Comparison of ENCODE assay signal across 8 cellular contexts in genomic region chr17:60421273-60422161, GRCh38. TPM values are rescaled to one million over a fixed set of nuclear protein-coding genes. Genes with fewer than 3 reads are reported as not detected.
DNase-seq lines count a peak whose midpoint lies in the region; ATAC-seq, FAIRE-seq and TF ChIP-seq lines count a peak whose summit lies in the region.

No MANE protein-coding gene starts in this region.

- no peaks in the 10 kb centered on the region for H4K20me1 ChIP-seq in OCI-LY3 (ENCODE audit: insufficient read depth, low read length)

- H3K4me1 ChIP-seq in A549 (peaks cover 3% of the 10 kb centered on the region; the same call in 1 of the 3 replicates), OCI-LY3 (ENCODE audit: low read length) (peaks cover 14% of the 10 kb centered on the region)

- no peak for TF ChIP-seq EP300 in A549 (IDR thresholded peaks at IDR 0.05)

- H3K9ac ChIP-seq in OCI-LY3 (ENCODE audit: low read length) = peak overlapping the region; percentile 75

- H2AFZ ChIP-seq in OCI-LY3 (ENCODE audit: low read depth, low read length) = peak overlapping the region; percentile 98

- H3K27me3 Mint-ChIP-seq in activated T-helper 2 cell treated with anti-CD3 and anti-CD28 coated beads, Interferon-gamma antibody, Interleukin-2, Interleukin-4, amounts not matched to agents 10 μg/mL and 5 μg/mL and 100 μg/mL, durations not matched to agents 14 hours and 24 hours and 36 hours (ENCODE audit: low read depth) = peaks cover 2% of the 10 kb centered on the region
- H3K27me3 Mint-ChIP-seq in nephron progenitor cell (ENCODE audit: low read depth, poor library complexity) = peaks cover 20% of the 10 kb centered on the region

- POLR2A ChIA-PET in A549 (lab: Yijun Ruan, JAX) = no interaction called here

- H3K4me2 ChIP-seq in A549 = peak overlapping the region; percentile 69
- H3K4me2 ChIP-seq in OCI-LY3 (ENCODE audit: low read length) = peak overlapping the region; percentile 96

- H3K9me3 ChIP-seq in A549 (no peaks in the 10 kb centered on the region), OCI-LY3 (ENCODE audit: insufficient read depth, low read length) (no peaks in the 10 kb centered on the region)

- H3K4me3 Mint-ChIP-seq in activated T-helper 2 cell treated with anti-CD3 and anti-CD28 coated beads, Interferon-gamma antibody, Interleukin-2, Interleukin-4, amounts not matched to agents 10 μg/mL and 5 μg/mL and 100 μg/mL, durations not matched to agents 14 hours and 24 hours and 36 hours (ENCODE audit: low read depth) = peak overlapping the region; percentile 79
- peak overlapping the region; percentile 83 for H3K4me3 Mint-ChIP-seq in nephron progenitor cell

- TF ChIP-seq CTCF in A549 (IDR thresholded peaks at IDR 0.05) (peak; percentile 100), OCI-LY3 (IDR thresholded peaks at IDR 0.05; ENCODE audit: low read depth, low read length) (peak; percentile 99), fibroblast of the aortic adventitia (IDR thresholded peaks at IDR 0.05; ENCODE audit: insufficient read depth, low read length) (peak; percentile 87), nephron progenitor cell (IDR thresholded peaks at IDR 0.05) (peak; percentile 97)

- WGBS in A549 (ENCODE audit: missing lambda C conversion rate) = 33% methylated on average over 38 of the region's 66 CpGs

- peak overlapping the region; percentile 76 to 87 for H3K27ac ChIP-seq in A549
- H3K27ac ChIP-seq in OCI-LY3 (ENCODE audit: low read length) = peak overlapping the region; percentile 52

- H3K27me3 ChIP-seq in OCI-LY3 (ENCODE audit: low read depth, low read length) = no peaks in the 10 kb centered on the region

- no peaks in the 10 kb centered on the region for H3K36me3 ChIP-seq in OCI-LY3 (replicated peaks; ENCODE audit: low read depth, low read length)

- FAIRE-seq in A549 (lab: Jason Lieb, UNC) = no peak

- H3K4me3 ChIP-seq in A549 = peak overlapping the region; percentile 44
- peak overlapping the region; percentile 89 for H3K4me3 ChIP-seq in OCI-LY3 (ENCODE audit: low read length)
- peak overlapping the region; percentile 58 for H3K4me3 ChIP-seq in fibroblast of the aortic adventitia (ENCODE audit: low read depth, low read length)

- DNase-seq in A549 (ENCODE audit: low read depth in 1 of 2, low spot score in 1 of 2) (peak; percentile 81 to 91), fibroblast of the aortic adventitia (ENCODE audit: low read depth) (peak; percentile 48), nephron progenitor cell (peak; percentile 78)
- peak; percentile 60 for DNase-seq in activated T-helper 2 cell treated with anti-CD3 and anti-CD28 coated beads, Interferon-gamma antibody, Interleukin-2, Interleukin-4, amounts not matched to agents 10 μg/mL and 5 μg/mL and 100 μg/mL, durations not matched to agents 14 hours and 24 hours and 36 hours (ENCODE audit: low spot score)
- DNase-seq in stimulated activated naive CD4-positive, alpha-beta T cell treated with Interleukin-2 at 50 U/mL for 16 hours (lab: John Stamatoyannopoulos, UW) = peak; percentile 74

- intact Hi-C loops in activated T-helper 2 cell treated with anti-CD3 and anti-CD28 coated beads, Interferon-gamma antibody, Interleukin-2, Interleukin-4, amounts not matched to agents 10 μg/mL and 5 μg/mL and 100 μg/mL, durations not matched to agents 14 hours and 24 hours and 36 hours (cut with micrococcal nuclease) = no loop called here

- H3K9me3 Mint-ChIP-seq in activated T-helper 2 cell treated with anti-CD3 and anti-CD28 coated beads, Interferon-gamma antibody, Interleukin-2, Interleukin-4, amounts not matched to agents 10 μg/mL and 5 μg/mL and 100 μg/mL, durations not matched to agents 14 hours and 24 hours and 36 hours = no peaks in the 10 kb centered on the region
- peaks cover 3% of the 10 kb centered on the region for H3K9me3 Mint-ChIP-seq in nephron progenitor cell

- H3K27ac Mint-ChIP-seq in activated T-helper 2 cell treated with anti-CD3 and anti-CD28 coated beads, Interferon-gamma antibody, Interleukin-2, Interleukin-4, amounts not matched to agents 10 μg/mL and 5 μg/mL and 100 μg/mL, durations not matched to agents 14 hours and 24 hours and 36 hours = peak overlapping the region; percentile 68
- H3K27ac Mint-ChIP-seq in nephron progenitor cell = no peak overlapping the region

- H3K79me2 ChIP-seq in OCI-LY3 (ENCODE audit: low read length) = no peaks in the 10 kb centered on the region

- H3K36me3 Mint-ChIP-seq in activated T-helper 2 cell treated with anti-CD3 and anti-CD28 coated beads, Interferon-gamma antibody, Interleukin-2, Interleukin-4, amounts not matched to agents 10 μg/mL and 5 μg/mL and 100 μg/mL, durations not matched to agents 14 hours and 24 hours and 36 hours (ENCODE audit: low read depth) = no peaks in the 10 kb centered on the region
- H3K36me3 Mint-ChIP-seq in nephron progenitor cell (ENCODE audit: low read depth) = no peaks in the 10 kb centered on the region

- CTCF ChIA-PET in A549 (lab: Yijun Ruan, JAX) = interaction anchor here (0.6 to 4.1 kb wide), 50 partner anchors 9 to 294 kb away, joined by 3 to 60 read pairs (median 3); partner anchors contain the start of genes CA4 and USP32

- H3K4me1 Mint-ChIP-seq in activated T-helper 2 cell treated with anti-CD3 and anti-CD28 coated beads, Interferon-gamma antibody, Interleukin-2, Interleukin-4, amounts not matched to agents 10 μg/mL and 5 μg/mL and 100 μg/mL, durations not matched to agents 14 hours and 24 hours and 36 hours (ENCODE audit: low read depth) = peaks cover 5% of the 10 kb centered on the region
- peaks cover 14% of the 10 kb centered on the region for H3K4me1 Mint-ChIP-seq in nephron progenitor cell

- peak; percentile 66 to 89 for TF ChIP-seq RAD21 in A549 (conservative IDR thresholded peaks at IDR 0.05 in 1 of 2, IDR thresholded peaks at IDR 0.05 in 1 of 2)

- TF ChIP-seq POLR2A in A549 (IDR thresholded peaks at IDR 0.05; ENCODE audit: low read length) = peak; percentile 23; the same call in 1 of the 2 replicates

- peak; percentile 97 to 99 for ATAC-seq in A549
- ATAC-seq in GM18858 (IDR thresholded peaks at IDR 0.05; ENCODE audit: unreplicated experiment) = peak; percentile 70
- ATAC-seq in HG03097 (IDR thresholded peaks at IDR 0.05; ENCODE audit: low FRiP score, unreplicated experiment) = peak; percentile 84

TF ChIP-seq in A549, 52 proteins besides CTCF, POLR2A, EP300 and RAD21 (continues in another document):
- TF ChIP-seq ZC3H11A (IDR thresholded peaks at IDR 0.05) (no peak), E2F6 (IDR thresholded peaks at IDR 0.05; ENCODE audit: borderline replicate concordance, low read depth) (peak; percentile 85), USF2 (IDR thresholded peaks at IDR 0.05) (no peak), CEBPB (IDR thresholded peaks at IDR 0.05) (no peak), ESRRA (IDR thresholded peaks at IDR 0.05; ENCODE audit: borderline replicate concordance, low read length) (no peak), FOSL2 (IDR thresholded peaks at IDR 0.05) (no peak), FOSL2 (CRISPR knock-in tag; IDR thresholded peaks at IDR 0.05) (no peak), HOXB5 (CRISPR knock-in tag; IDR thresholded peaks at IDR 0.05) (0 out of 2 replicates have a peak, but pooled peaks have one; percentile 32), KDM5A (IDR thresholded peaks at IDR 0.05) (peak; percentile 87), RFX5 (IDR thresholded peaks at IDR 0.05) (peak; percentile 29; the same call in 1 of the 2 replicates)
- TF ChIP-seq, protein P1, sequence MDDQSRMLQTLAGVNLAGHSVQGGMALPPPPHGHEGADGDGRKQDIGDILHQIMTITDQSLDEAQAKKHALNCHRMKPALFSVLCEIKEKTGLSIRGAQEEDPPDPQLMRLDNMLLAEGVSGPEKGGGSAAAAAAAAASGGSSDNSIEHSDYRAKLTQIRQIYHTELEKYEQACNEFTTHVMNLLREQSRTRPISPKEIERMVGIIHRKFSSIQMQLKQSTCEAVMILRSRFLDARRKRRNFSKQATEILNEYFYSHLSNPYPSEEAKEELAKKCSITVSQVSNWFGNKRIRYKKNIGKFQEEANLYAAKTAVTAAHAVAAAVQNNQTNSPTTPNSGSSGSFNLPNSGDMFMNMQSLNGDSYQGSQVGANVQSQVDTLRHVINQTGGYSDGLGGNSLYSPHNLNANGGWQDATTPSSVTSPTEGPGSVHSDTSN (IDR thresholded peaks at IDR 0.05) = no peak

RNA-seq across cellular contexts. Expression of gene CHCT1, which starts 0.8 kb away (rescaled TPM):
- polyA plus RNA-seq in A549 (2011; rRNA removed) (0.10 and 0.26 TPM in 2 replicates), A549 (2017; fragmentation: RNase III; extraction: RNeasy Plus Mini Kit Qiagen cat#74134 plus additional on column Dnase treatment) (0.10 TPM in 1 of 3 replicates, not detected in the others)
- polyA plus RNA-seq in A549 (2012; cell fraction: cytosol; rRNA removed) = 0.04 TPM in 1 of 2 replicates, not detected in the other
- not detected in 2 replicates for polyA plus RNA-seq in A549 (2012; cell fraction: nucleus; rRNA removed)
- polyA minus RNA-seq in A549 (2011; rRNA and poly(A)+ RNA removed) = not detected in 2 replicates
- 0.43 and 0.55 TPM in 2 replicates for total RNA-seq in activated T-helper 2 cell treated with anti-CD3 and anti-CD28 coated beads, Interferon-gamma antibody, Interleukin-2, Interleukin-4, amounts not matched to agents 10 μg/mL and 5 μg/mL and 100 μg/mL, durations not matched to agents 14 hours and 24 hours and 36 hours
- not detected in 2 replicates for total RNA-seq in fibroblast of the aortic adventitia (ENCODE audit: low replicate concordance)

RNA-seq across cellular contexts. Expression of gene USP32, which starts 29.6 kb away (rescaled TPM):
- 52.2 and 70.6 TPM in 2 replicates for polyA plus RNA-seq in A549 (2011; rRNA removed)
- polyA plus RNA-seq in A549 (2012; cell fraction: cytosol; rRNA removed) = 14.0 and 14.6 TPM in 2 replicates
- 8.7 and 11.6 TPM in 2 replicates for polyA plus RNA-seq in A549 (2012; cell fraction: nucleus; rRNA removed)
- polyA plus RNA-seq in A549 (2017; fragmentation: RNase III; extraction: RNeasy Plus Mini Kit Qiagen cat#74134 plus additional on column Dnase treatment) = 33.5 to 35.7 TPM (median 35.4 TPM) in 3 replicates
- 51.7 and 54.5 TPM in 2 replicates for polyA minus RNA-seq in A549 (2011; rRNA and poly(A)+ RNA removed)
- 31.9 and 36.3 TPM in 2 replicates for total RNA-seq in activated T-helper 2 cell treated with anti-CD3 and anti-CD28 coated beads, Interferon-gamma antibody, Interleukin-2, Interleukin-4, amounts not matched to agents 10 μg/mL and 5 μg/mL and 100 μg/mL, durations not matched to agents 14 hours and 24 hours and 36 hours
- 59.1 and 73.2 TPM in 2 replicates for total RNA-seq in fibroblast of the aortic adventitia (ENCODE audit: low replicate concordance)

Comparison
In these comparisons a context has a peak if more than half of its experiments do, and no peak if none do; other contexts are left out.
1. Peak in every context shown above with its lines: DNase-seq, ATAC-seq, H3K4me3 ChIP-seq and H3K27ac ChIP-seq.